12 cellular contexts compared by ENCODE assay signal in the genomic region with DNA sequence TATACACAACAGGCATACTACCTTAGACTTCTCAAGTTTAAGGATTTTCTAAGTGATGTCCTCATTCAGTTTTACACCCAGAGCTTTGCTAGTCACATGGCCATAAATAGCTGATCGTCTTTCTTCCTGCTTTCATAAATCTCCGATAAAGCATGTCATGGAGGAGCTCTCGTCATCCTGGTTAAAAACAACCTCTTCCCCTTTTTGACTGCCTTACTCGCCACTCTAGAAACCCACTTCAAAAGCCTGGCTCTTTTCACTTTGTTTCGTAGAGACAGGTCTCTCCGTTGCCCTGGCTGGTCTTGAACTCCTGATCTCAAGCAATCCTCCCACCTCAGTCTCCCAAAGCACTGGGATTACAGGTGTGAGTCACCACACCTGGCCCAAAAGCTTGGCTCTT.
DNase-seq lines count a peak whose midpoint lies in the region; FAIRE-seq and TF ChIP-seq lines count a peak whose summit lies in the region.
"Had no signal": no experiment of that assay in that cellular context is flagged by ENCODE, and none has a peak within 500 bp of the region (broad histone marks: within the 10 kb centered on the region; RNA-seq: fewer than 3 reads in every experiment).

No MANE protein-coding gene starts in this region.

- peak overlapping the region; percentile 49 for H3K4me3 Mint-ChIP-seq in activated T-cell treated with anti-CD3 and anti-CD28 coated beads, Interleukin-2, amount 50 U/mL, for 24 hours

- WGBS in thyroid gland, 2 donors, result 70 to 74% methylated on average over 5 to 6 of the region's 6 CpGs
- WGBS in lower leg skin, 2 donors, result 69 to 73% methylated on average over 5 to 6 of the region's 6 CpGs

- H3K9me3 Mint-ChIP-seq in activated T-cell treated with anti-CD3 and anti-CD28 coated beads, Interleukin-2, amount 50 U/mL, for 24 hours, result no peaks in the 10 kb centered on the region

- peaks cover 58% of the 10 kb centered on the region for H3K4me1 Mint-ChIP-seq in activated T-cell treated with anti-CD3 and anti-CD28 coated beads, Interleukin-2, amount 50 U/mL, for 24 hours (ENCODE audit: low read depth)

- no peak for DNase-seq in activated T-cell treated with anti-CD3 and anti-CD28 coated beads, Interleukin-2, amount 50 U/mL, for 24 hours
- DNase-seq in activated T-cell treated with anti-CD3 and anti-CD28 coated beads for 4 hours, result no peak
- peak; percentile 95 for DNase-seq in OCI-M1 (lab: John Stamatoyannopoulos, UW)
- DNase-seq in thyroid gland, result no peak
- no peak for DNase-seq in GM19239 (ENCODE audit: insufficient read length, low spot score)
- no peak for DNase-seq in activated gamma-delta T cell (lab: John Stamatoyannopoulos, UW)
- no peak for DNase-seq in lower leg skin (ENCODE audit: low spot score in 2 of 2)
- DNase-seq: hippocampal formation, NCI-H510A had no signal

- no peaks in the 10 kb centered on the region for H3K27me3 ChIP-seq in thyroid gland
- H3K27me3 ChIP-seq: breast epithelium had no signal

- peaks cover 12% of the 10 kb centered on the region for H3K36me3 Mint-ChIP-seq in activated T-cell treated with anti-CD3 and anti-CD28 coated beads, Interleukin-2, amount 50 U/mL, for 24 hours (ENCODE audit: low read depth)

- H3K4me3 ChIP-seq in thyroid gland (replicated peaks in 1 of 3), result no peak overlapping the region
- H3K4me3 ChIP-seq in lower leg skin (ENCODE audit: low read depth, poor library complexity, severe bottlenecking), result no peak overlapping the region
- H3K4me3 ChIP-seq: breast epithelium had no signal

- no peaks in the 10 kb centered on the region for H3K36me3 ChIP-seq in thyroid gland
- H3K36me3 ChIP-seq: breast epithelium had no signal

- TF ChIP-seq POLR2A in thyroid gland (IDR thresholded peaks at IDR 0.05), result no peak
- no peak for TF ChIP-seq POLR2A in lower leg skin (IDR thresholded peaks at IDR 0.05)

- TF ChIP-seq CTCF in thyroid gland (IDR thresholded peaks at IDR 0.05) (no peak), lower leg skin (IDR thresholded peaks at IDR 0.05) (no peak)

- peaks cover 16 to 39% of the 10 kb centered on the region in 2 donors for H3K4me1 ChIP-seq in thyroid gland
- H3K4me1 ChIP-seq: breast epithelium had no signal

- FAIRE-seq in GM19239 (lab: Jason Lieb, UNC), result no peak

- H3K27me3 Mint-ChIP-seq in activated T-cell treated with anti-CD3 and anti-CD28 coated beads, Interleukin-2, amount 50 U/mL, for 24 hours, result no peaks in the 10 kb centered on the region

- peak overlapping the region; percentile 60 for H3K27ac ChIP-seq in cingulate gyrus (ENCODE audit: low read depth, low read length)
- peak overlapping the region in 2 of 3 donors; percentile 4 to 52 for H3K27ac ChIP-seq in thyroid gland
- H3K27ac ChIP-seq: breast epithelium, VCaP had no signal

- H3K27ac Mint-ChIP-seq in activated T-cell treated with anti-CD3 and anti-CD28 coated beads, Interleukin-2, amount 50 U/mL, for 24 hours, result peak overlapping the region; percentile 83

- intact Hi-C loops in thyroid gland (cut with DNase I) (no loop called here), lower leg skin (cut with DNase I; ENCODE audit: low total_unique reads) (no loop called here)

- no peaks in the 10 kb centered on the region for H3K9me3 ChIP-seq in thyroid gland
- H3K9me3 ChIP-seq: breast epithelium had no signal
